ENCODE assay signal across 2 cellular contexts in the genomic region with DNA sequence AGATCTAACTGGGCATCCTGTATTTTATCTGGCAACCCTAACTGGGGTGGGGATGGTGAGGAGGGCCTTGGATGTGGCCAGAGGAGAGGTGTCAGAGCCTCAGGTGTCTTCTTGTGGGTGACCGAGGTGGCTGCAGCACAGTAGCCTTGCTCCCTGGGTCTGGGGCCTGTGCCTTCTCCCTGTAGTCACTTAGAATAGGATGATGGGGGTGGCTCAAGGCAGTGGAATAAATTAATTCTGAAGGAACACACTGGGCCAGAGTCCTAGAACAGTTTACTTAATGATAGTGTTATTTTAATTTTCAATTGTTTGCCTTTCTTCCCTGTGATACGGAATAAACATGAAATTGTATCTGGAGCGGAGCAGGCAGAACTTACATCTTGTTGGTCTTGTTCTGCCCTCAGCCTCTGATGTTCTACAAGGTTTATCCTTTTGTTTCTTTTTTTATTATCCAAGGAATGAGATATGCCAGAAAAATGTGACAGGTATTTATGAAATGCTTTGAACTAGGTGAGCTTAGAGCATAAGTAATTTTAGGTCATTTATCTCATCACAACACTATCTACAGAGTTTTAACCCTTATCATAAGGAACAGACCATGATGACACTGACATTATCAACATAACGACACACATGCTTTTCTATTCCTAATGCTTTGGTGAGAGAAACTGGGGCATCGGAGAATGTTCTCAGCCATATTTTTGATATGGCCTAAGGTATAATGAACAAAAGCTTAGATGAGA.
TF ChIP-seq lines count a peak whose summit lies in the region.

No MANE protein-coding gene starts in this region.

TF ChIP-seq in HepG2, 621 proteins besides CTCF, POLR2A, EP300 and RAD21:
- TF ChIP-seq ZFP36L1 (CRISPR knock-in tag; IDR thresholded peaks at IDR 0.05): no peak
TF ChIP-seq in HepG2: peak in this region for 0.

TF ChIP-seq in GM23338, 12 proteins besides CTCF, POLR2A, EP300 and RAD21:
- no peak for TF ChIP-seq EZH2phosphoT487 (IDR thresholded peaks at IDR 0.05; ENCODE audit: unreplicated experiment)
